7 cellular contexts compared by ENCODE assay signal in genomic region chr3:185825379-185825638, GRCh38. TPM values are rescaled to one million over a fixed set of nuclear protein-coding genes. Genes with fewer than 3 reads are reported as not detected.
DNase-seq lines count a peak whose midpoint lies in the region; ATAC-seq and TF ChIP-seq lines count a peak whose summit lies in the region.

No MANE protein-coding gene starts in this region.

- no peak for TF ChIP-seq POLR2A in gastroesophageal sphincter (IDR thresholded peaks at IDR 0.05)
- no peak for TF ChIP-seq POLR2A in spleen (IDR thresholded peaks at IDR 0.05)

- H3K27me3 ChIP-seq in RWPE2 (ENCODE audit: insufficient read depth, poor library complexity, severe bottlenecking): no peaks in the 10 kb centered on the region
- H3K27me3 ChIP-seq in gastroesophageal sphincter: peaks cover 91% of the 10 kb centered on the region
- peaks cover 0 to 70% (median 26%) of the 10 kb centered on the region in 7 donors for H3K27me3 ChIP-seq in spleen (replicated peaks in 1 of 7)

- WGBS in gastroesophageal sphincter (ENCODE audit: low coverage in 1 of 2), 2 donors: no CpG with 5 or more reads among the region's 47 CpGs
- 0 to 2% (median 1%) methylated on average over 3 to 47 of the region's 47 CpGs for WGBS in spleen, 5 donors

- TF ChIP-seq EP300 in gastroesophageal sphincter (IDR thresholded peaks at IDR 0.05): no peak

- H3K4me1 ChIP-seq in RWPE2 (ENCODE audit: insufficient read depth, poor library complexity, severe bottlenecking) (peaks cover 24% of the 10 kb centered on the region), gastroesophageal sphincter (peaks cover 0 to 37% (median 15%) of the 10 kb centered on the region in 3 donors), spleen (peaks cover 3 to 60% (median 35%) of the 10 kb centered on the region in 6 donors)

- H3K27ac ChIP-seq in RWPE2 (ENCODE audit: poor library complexity, severe bottlenecking) (peak overlapping the region; percentile 85), gastroesophageal sphincter (peak overlapping the region in 3 of 4 donors; percentile 71 to 83 (median 76)), spleen (peak overlapping the region; percentile 62 to 88 (median 84))

- ATAC-seq in GM21529 (IDR thresholded peaks at IDR 0.05; ENCODE audit: unreplicated experiment) (peak; percentile 17), RWPE2 (ENCODE audit: low read depth) (no peak), gastroesophageal sphincter (peak; percentile 25), left lobe of liver (no peak), HG03469 (IDR thresholded peaks at IDR 0.05; ENCODE audit: unreplicated experiment) (no peak)

- intact Hi-C loops in spleen (cut with DNase I; ENCODE audit: low total_unique reads): no loop called here

- TF ChIP-seq CTCF in RWPE2 (IDR thresholded peaks at IDR 0.05; ENCODE audit: poor library complexity, severe bottlenecking) (peak; percentile 19), gastroesophageal sphincter (IDR thresholded peaks at IDR 0.05) (no peak), spleen (IDR thresholded peaks at IDR 0.05 in 8 of 11, conservative IDR thresholded peaks at IDR 0.05 in 3 of 11) (no peak)

- H3K4me3 ChIP-seq in RWPE2 (ENCODE audit: severe bottlenecking) (peak overlapping the region; percentile 95), gastroesophageal sphincter (peak overlapping the region; percentile 40 to 68), spleen (peak overlapping the region; percentile 53 to 88 (median 72))

- DNase-seq in RWPE2 (ENCODE audit: low spot score) (no peak), spleen (no peak), left lobe of liver (ENCODE audit: low spot score) (no peak)
- DNase-seq in stimulated activated CD4-positive, alpha-beta T cell treated with anti-CD3 and anti-CD28 coated beads, Interleukin-1b, Interleukin-23, amount 100 ng/mL, for 48 hours: no peak

- H3K9me3 ChIP-seq in RWPE2 (ENCODE audit: severe bottlenecking) (no peaks in the 10 kb centered on the region), gastroesophageal sphincter (no peaks in the 10 kb centered on the region), spleen (no peaks in the 10 kb centered on the region)

- peaks cover 30% of the 10 kb centered on the region for H3K36me3 ChIP-seq in RWPE2 (ENCODE audit: low read depth)
- H3K36me3 ChIP-seq in gastroesophageal sphincter: no peaks in the 10 kb centered on the region
- H3K36me3 ChIP-seq in spleen: no peaks in the 10 kb centered on the region

RNA-seq across cellular contexts. Expression of gene IGF2BP2, which starts 0.5 kb away (rescaled TPM):
- total RNA-seq in gastroesophageal sphincter: 10 to 100 TPM in 2 of 4 donors, 1 to 10 TPM in 2; 3.9 to 13.5 (median 8.1) TPM
- total RNA-seq in spleen: 10 to 100 TPM; 10.0 to 21.1 (median 13.8) TPM
- polyA plus RNA-seq in spleen: 1 to 10 TPM; 1.1 to 4.3 (median 2.1) TPM
- total RNA-seq in left lobe of liver: 1.2 TPM

Comparison
In these comparisons a context has a peak if more than half of its experiments do, and no peak if none do; other contexts are left out.
1. ATAC-seq: peak in GM21529 (single experiment) and gastroesophageal sphincter (single experiment); none in RWPE2 (single experiment), left lobe of liver (single experiment) and HG03469 (single experiment).
2. Peak in every context shown above with its lines, with median percentiles within 50 percentile points of each other: H3K27ac ChIP-seq and H3K4me3 ChIP-seq.